14 cellular contexts compared by ENCODE assay signal in genomic region chr17:65078441-65079160, GRCh38. TPM values are rescaled to one million over a fixed set of nuclear protein-coding genes. Genes with fewer than 3 reads are reported as not detected.
DNase-seq lines count a peak whose midpoint lies in the region; ATAC-seq and TF ChIP-seq lines count a peak whose summit lies in the region.
"Had no signal": no experiment of that assay in that cellular context is flagged by ENCODE, and none has a peak within 500 bp of the region (broad histone marks: within the 10 kb centered on the region; RNA-seq: fewer than 3 reads in every experiment).

No MANE protein-coding gene starts in this region.

- H3K36me3 Mint-ChIP-seq in stimulated activated memory B cell treated with anti-CD40 and anti-IgM and Interleukin-4, amounts not matched to agents 10 μg/mL and 1 μg/mL and 100 μg/mL, for 72 hours: peaks cover 6% of the 10 kb centered on the region
- peaks cover 0 to 14% (median 5%) of the 10 kb centered on the region in 3 donors for H3K36me3 Mint-ChIP-seq in CD8-positive, alpha-beta memory T cell
- H3K36me3 Mint-ChIP-seq: activated CD8-positive, alpha-beta memory T cell treated with anti-CD3 and anti-CD28 coated beads, Interleukin-2, amount 10 ng/mL, durations not matched to agents 7 days and 5 days had no signal

- intact Hi-C loops in Right ventricle myocardium inferior (cut with DNase I) (no loop called here), colonic mucosa (cut with DNase I) (no loop called here)

- H3K4me1 ChIP-seq in right atrium auricular region: peaks cover 0 to 16% of the 10 kb centered on the region in 2 donors
- no peaks in the 10 kb centered on the region for H3K4me1 ChIP-seq in colonic mucosa
- H3K4me1 ChIP-seq in CD8-positive, alpha-beta memory T cell (ENCODE audit: insufficient read depth, low read length): no peaks in the 10 kb centered on the region

- CTCF ChIA-PET in CD8-positive, alpha-beta memory T cell (lab: Charles Lee): no interaction called here

- H3K9ac ChIP-seq in colonic mucosa (ENCODE audit: low read depth in 2 of 2, low read length in 2 of 2): no peak overlapping the region

- no peaks in the 10 kb centered on the region for H3K9me3 Mint-ChIP-seq in stimulated activated memory B cell treated with anti-CD40 and anti-IgM and Interleukin-4, amounts not matched to agents 10 μg/mL and 1 μg/mL and 100 μg/mL, for 72 hours
- no peaks in the 10 kb centered on the region for H3K9me3 Mint-ChIP-seq in CD8-positive, alpha-beta memory T cell
- H3K9me3 Mint-ChIP-seq: T-cell had no signal

- H3K4me1 Mint-ChIP-seq in stimulated activated memory B cell treated with anti-CD40 and anti-IgM and Interleukin-4, amounts not matched to agents 10 μg/mL and 1 μg/mL and 100 μg/mL, for 72 hours: no peaks in the 10 kb centered on the region
- H3K4me1 Mint-ChIP-seq in CD8-positive, alpha-beta memory T cell: no peaks in the 10 kb centered on the region
- H3K4me1 Mint-ChIP-seq: activated CD8-positive, alpha-beta memory T cell treated with anti-CD3 and anti-CD28 coated beads, Interleukin-2, amount 10 ng/mL, durations not matched to agents 7 days and 5 days; T-cell had no signal

- H3K4me3 ChIP-seq in right atrium auricular region (no peak overlapping the region), colonic mucosa (no peak overlapping the region)
- H3K4me3 ChIP-seq in CD8-positive, alpha-beta memory T cell (ENCODE audit: low read length): no peak overlapping the region
- H3K4me3 ChIP-seq: A549 had no signal

- peak; percentile 58 for ATAC-seq in Right ventricle myocardium inferior
- no peak for ATAC-seq in HG03025 (IDR thresholded peaks at IDR 0.05; ENCODE audit: low FRiP score, unreplicated experiment)
- no peak for ATAC-seq in stimulated activated memory B cell treated with anti-CD40 and anti-IgM and Interleukin-4, amounts not matched to agents 10 μg/mL and 1 μg/mL and 100 μg/mL, for 72 hours
- ATAC-seq: A549; activated CD8-positive, alpha-beta memory T cell treated with anti-CD3 and anti-CD28 coated beads, Interleukin-2, amount 10 ng/mL, durations not matched to agents 7 days and 5 days; stimulated activated naive CD8-positive, alpha-beta T cell treated with anti-CD3 and anti-CD28 coated beads, Interleukin-15, Interleukin-2, amounts not matched to agents 100 U/mL and 50 U/mL, for 24 hours; T-cell had no signal

- no peaks in the 10 kb centered on the region for H3K36me3 ChIP-seq in right atrium auricular region
- H3K36me3 ChIP-seq in colonic mucosa: no peaks in the 10 kb centered on the region
- no peaks in the 10 kb centered on the region for H3K36me3 ChIP-seq in CD8-positive, alpha-beta memory T cell (ENCODE audit: insufficient read depth, low read length)

- H3K4me3 Mint-ChIP-seq in stimulated activated memory B cell treated with anti-CD40 and anti-IgM and Interleukin-4, amounts not matched to agents 10 μg/mL and 1 μg/mL and 100 μg/mL, for 72 hours: no peak overlapping the region
- H3K4me3 Mint-ChIP-seq in CD8-positive, alpha-beta memory T cell: no peak overlapping the region
- H3K4me3 Mint-ChIP-seq: activated CD8-positive, alpha-beta memory T cell treated with anti-CD3 and anti-CD28 coated beads, Interleukin-2, amount 10 ng/mL, durations not matched to agents 7 days and 5 days; T-cell had no signal

- DNase-seq in Right ventricle myocardium inferior (ENCODE audit: missing footprints) (no peak), right atrium auricular region (ENCODE audit: low spot score) (no peak), colonic mucosa (no peak), kidney tubule cell (ENCODE audit: low spot score) (peak; percentile 85)
- DNase-seq in activated CD4-positive, alpha-beta T cell treated with anti-CD3 and anti-CD28 coated beads for 4 hours: no peak
- DNase-seq in CD8-positive, alpha-beta memory T cell: no peak
- DNase-seq: activated CD8-positive, alpha-beta memory T cell treated with anti-CD3 and anti-CD28 coated beads, Interleukin-2, amount 10 ng/mL, durations not matched to agents 7 days and 5 days; NCI-H1105; NCI-H69; stimulated activated naive CD8-positive, alpha-beta T cell treated with anti-CD3 and anti-CD28 coated beads, Interleukin-15, Interleukin-2, amounts not matched to agents 100 U/mL and 50 U/mL, for 24 hours; T-cell had no signal

- H3K27ac ChIP-seq in right atrium auricular region (no peak overlapping the region), colonic mucosa (peak overlapping the region; percentile 55)
- H3K27ac ChIP-seq in CD8-positive, alpha-beta memory T cell (ENCODE audit: low read depth, low read length): no peak overlapping the region

- TF ChIP-seq CTCF in right atrium auricular region (IDR thresholded peaks at IDR 0.05): no peak
- TF ChIP-seq CTCF in colonic mucosa (IDR thresholded peaks at IDR 0.05): no peak

- H3K27ac Mint-ChIP-seq in stimulated activated memory B cell treated with anti-CD40 and anti-IgM and Interleukin-4, amounts not matched to agents 10 μg/mL and 1 μg/mL and 100 μg/mL, for 72 hours: no peak overlapping the region
- H3K27ac Mint-ChIP-seq in CD8-positive, alpha-beta memory T cell: no peak overlapping the region
- H3K27ac Mint-ChIP-seq: activated CD8-positive, alpha-beta memory T cell treated with anti-CD3 and anti-CD28 coated beads, Interleukin-2, amount 10 ng/mL, durations not matched to agents 7 days and 5 days; T-cell had no signal

- no peaks in the 10 kb centered on the region for H3K27me3 Mint-ChIP-seq in stimulated activated memory B cell treated with anti-CD40 and anti-IgM and Interleukin-4, amounts not matched to agents 10 μg/mL and 1 μg/mL and 100 μg/mL, for 72 hours
- peaks cover 0 to 1% of the 10 kb centered on the region in 2 donors for H3K27me3 Mint-ChIP-seq in CD8-positive, alpha-beta memory T cell

- H3K9me3 ChIP-seq in right atrium auricular region (no peaks in the 10 kb centered on the region), colonic mucosa (no peaks in the 10 kb centered on the region)
- no peaks in the 10 kb centered on the region for H3K9me3 ChIP-seq in CD8-positive, alpha-beta memory T cell (ENCODE audit: low read length)
- H3K9me3 ChIP-seq: A549 had no signal

- no peaks in the 10 kb centered on the region for H3K27me3 ChIP-seq in right atrium auricular region
- no peaks in the 10 kb centered on the region for H3K27me3 ChIP-seq in colonic mucosa
- H3K27me3 ChIP-seq in CD8-positive, alpha-beta memory T cell (ENCODE audit: insufficient read depth, low read length, poor library complexity, severe bottlenecking): no peaks in the 10 kb centered on the region

- POLR2A ChIA-PET in CD8-positive, alpha-beta memory T cell (lab: Charles Lee): interaction anchor here (0.7 kb wide), 1 partner anchor 568 kb away, joined by 5 read pairs; no protein-coding TSS in a partner anchor

RNA-seq across cellular contexts. Expression of gene GNA13, which starts 22.1 kb away (rescaled TPM):
- total RNA-seq in Right ventricle myocardium inferior: 22.1 TPM
- 10 to 100 TPM; 29.9 to 35.6 TPM for total RNA-seq in right atrium auricular region
- 10 to 100 TPM; 54.8 to 91.4 TPM for total RNA-seq in colonic mucosa
- 10 to 100 TPM; 59.0 to 60.1 TPM for total RNA-seq in CD8-positive, alpha-beta memory T cell
- 48.2 TPM for polyA plus RNA-seq in CD8-positive, alpha-beta memory T cell

RNA-seq across cellular contexts. Expression of gene RGS9, which starts 58.6 kb away (rescaled TPM):
- total RNA-seq in Right ventricle myocardium inferior (2.8 TPM), right atrium auricular region (1 to 10 TPM; 2.3 to 6.9 TPM), colonic mucosa (1 to 10 TPM; 7.4 to 9.9 TPM)
- 1 to 10 TPM; 1.4 to 2.6 TPM for total RNA-seq in CD8-positive, alpha-beta memory T cell
- polyA plus RNA-seq in CD8-positive, alpha-beta memory T cell: 8.9 TPM
